In genomic region chr10:108894402-108895301, GRCh38 we compare ENCODE assay signal across 11 cellular contexts.
DNase-seq lines count a peak whose midpoint lies in the region; ATAC-seq lines count a peak whose summit lies in the region.
"Had no signal": no experiment of that assay in that cellular context is flagged by ENCODE, and none has a peak within 500 bp of the region (broad histone marks: within the 10 kb centered on the region; RNA-seq: fewer than 3 reads in every experiment).

No MANE protein-coding gene starts in this region.

- DNase-seq in NCI-H82 (lab: John Stamatoyannopoulos, UW) (no peak), retina (no peak), amniotic stem cell (lab: John Stamatoyannopoulos, UW) (no peak), NCI-H2107 (lab: John Stamatoyannopoulos, UW) (no peak)
- DNase-seq: activated CD8-positive, alpha-beta memory T cell treated with anti-CD3 and anti-CD28 coated beads, Interleukin-2, amount 50 U/mL, for 4 hours; GM23248; Kasumi-1; NCI-H774 had no signal

- peak; percentile 95 for ATAC-seq in GM19372 (IDR thresholded peaks at IDR 0.05; ENCODE audit: low read depth, unreplicated experiment)
- peak; percentile 86 for ATAC-seq in HG02798 (IDR thresholded peaks at IDR 0.05; ENCODE audit: poor library complexity, unreplicated experiment)
- peak; percentile 78 for ATAC-seq in HG03460 (IDR thresholded peaks at IDR 0.05; ENCODE audit: unreplicated experiment)
